In the genomic region with DNA sequence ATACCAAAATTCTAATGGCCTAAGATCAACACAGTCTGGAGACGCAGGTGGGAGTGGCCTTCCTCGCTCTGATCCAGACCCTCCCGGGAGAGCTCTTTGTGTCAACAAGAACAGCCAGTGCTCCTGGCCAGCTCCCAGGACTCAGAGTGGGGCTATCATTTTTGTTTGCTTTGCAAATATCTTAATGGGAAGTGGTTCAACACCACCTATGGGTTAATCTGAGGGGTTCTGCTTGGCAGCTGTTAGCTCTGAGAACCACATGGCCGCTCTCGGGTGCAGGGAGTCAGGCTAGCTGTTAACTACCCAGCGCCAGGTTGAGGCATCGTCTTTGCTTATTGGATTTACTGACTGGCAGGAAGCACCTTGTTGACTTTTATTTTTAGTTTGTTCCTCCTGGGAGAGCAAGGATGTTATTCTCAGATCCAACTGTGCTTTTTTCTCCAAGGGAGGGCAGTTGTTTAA, we compare ENCODE assay signal across 1 cellular context.
A peak's percentile ranks its signal among the peaks of the same experiment; 100 is the strongest.
TF ChIP-seq lines count a peak whose summit lies in the region.

No MANE protein-coding gene starts in this region.

TF ChIP-seq in HepG2, 621 proteins besides CTCF, POLR2A, EP300 and RAD21 (continued from another document):
- TF ChIP-seq NKX3-1 (CRISPR knock-in tag; IDR thresholded peaks at IDR 0.05), result peak; percentile 62; the same call in 1 of the 2 replicates
- TF ChIP-seq FOXK2 (IDR thresholded peaks at IDR 0.05), result no peak
- TF ChIP-seq AHDC1 (CRISPR knock-in tag; IDR thresholded peaks at IDR 0.05; ENCODE audit: borderline replicate concordance), result peak; percentile 74; the same call in 1 of the 2 replicates
- TF ChIP-seq, protein P1, sequence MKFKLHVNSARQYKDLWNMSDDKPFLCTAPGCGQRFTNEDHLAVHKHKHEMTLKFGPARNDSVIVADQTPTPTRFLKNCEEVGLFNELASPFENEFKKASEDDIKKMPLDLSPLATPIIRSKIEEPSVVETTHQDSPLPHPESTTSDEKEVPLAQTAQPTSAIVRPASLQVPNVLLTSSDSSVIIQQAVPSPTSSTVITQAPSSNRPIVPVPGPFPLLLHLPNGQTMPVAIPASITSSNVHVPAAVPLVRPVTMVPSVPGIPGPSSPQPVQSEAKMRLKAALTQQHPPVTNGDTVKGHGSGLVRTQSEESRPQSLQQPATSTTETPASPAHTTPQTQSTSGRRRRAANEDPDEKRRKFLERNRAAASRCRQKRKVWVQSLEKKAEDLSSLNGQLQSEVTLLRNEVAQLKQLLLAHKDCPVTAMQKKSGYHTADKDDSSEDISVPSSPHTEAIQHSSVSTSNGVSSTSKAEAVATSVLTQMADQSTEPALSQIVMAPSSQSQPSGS (CRISPR knock-in tag; IDR thresholded peaks at IDR 0.05), result no peak
- no peak for TF ChIP-seq STAT5B (CRISPR knock-in tag; IDR thresholded peaks at IDR 0.05)
- no peak for TF ChIP-seq ZNF639 (CRISPR knock-in tag; conservative IDR thresholded peaks at IDR 0.05)
- no peak for TF ChIP-seq ZBTB20 (CRISPR knock-in tag; IDR thresholded peaks at IDR 0.05; ENCODE audit: borderline replicate concordance, low read depth)
- TF ChIP-seq, protein P2, sequence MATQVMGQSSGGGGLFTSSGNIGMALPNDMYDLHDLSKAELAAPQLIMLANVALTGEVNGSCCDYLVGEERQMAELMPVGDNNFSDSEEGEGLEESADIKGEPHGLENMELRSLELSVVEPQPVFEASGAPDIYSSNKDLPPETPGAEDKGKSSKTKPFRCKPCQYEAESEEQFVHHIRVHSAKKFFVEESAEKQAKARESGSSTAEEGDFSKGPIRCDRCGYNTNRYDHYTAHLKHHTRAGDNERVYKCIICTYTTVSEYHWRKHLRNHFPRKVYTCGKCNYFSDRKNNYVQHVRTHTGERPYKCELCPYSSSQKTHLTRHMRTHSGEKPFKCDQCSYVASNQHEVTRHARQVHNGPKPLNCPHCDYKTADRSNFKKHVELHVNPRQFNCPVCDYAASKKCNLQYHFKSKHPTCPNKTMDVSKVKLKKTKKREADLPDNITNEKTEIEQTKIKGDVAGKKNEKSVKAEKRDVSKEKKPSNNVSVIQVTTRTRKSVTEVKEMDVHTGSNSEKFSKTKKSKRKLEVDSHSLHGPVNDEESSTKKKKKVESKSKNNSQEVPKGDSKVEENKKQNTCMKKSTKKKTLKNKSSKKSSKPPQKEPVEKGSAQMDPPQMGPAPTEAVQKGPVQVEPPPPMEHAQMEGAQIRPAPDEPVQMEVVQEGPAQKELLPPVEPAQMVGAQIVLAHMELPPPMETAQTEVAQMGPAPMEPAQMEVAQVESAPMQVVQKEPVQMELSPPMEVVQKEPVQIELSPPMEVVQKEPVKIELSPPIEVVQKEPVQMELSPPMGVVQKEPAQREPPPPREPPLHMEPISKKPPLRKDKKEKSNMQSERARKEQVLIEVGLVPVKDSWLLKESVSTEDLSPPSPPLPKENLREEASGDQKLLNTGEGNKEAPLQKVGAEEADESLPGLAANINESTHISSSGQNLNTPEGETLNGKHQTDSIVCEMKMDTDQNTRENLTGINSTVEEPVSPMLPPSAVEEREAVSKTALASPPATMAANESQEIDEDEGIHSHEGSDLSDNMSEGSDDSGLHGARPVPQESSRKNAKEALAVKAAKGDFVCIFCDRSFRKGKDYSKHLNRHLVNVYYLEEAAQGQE (IDR thresholded peaks at IDR 0.05; ENCODE audit: borderline replicate concordance in 1 of 2, low read depth in 1 of 2, low read length in 2 of 2), result peak in 1 of 2 experiments; percentile 13; a peak in 1 of 4 replicates
- TF ChIP-seq FLYWCH1 (CRISPR knock-in tag; IDR thresholded peaks at IDR 0.05), result no peak
- TF ChIP-seq ATM (IDR thresholded peaks at IDR 0.05; ENCODE audit: borderline replicate concordance), result no peak
- TF ChIP-seq, protein P3, sequence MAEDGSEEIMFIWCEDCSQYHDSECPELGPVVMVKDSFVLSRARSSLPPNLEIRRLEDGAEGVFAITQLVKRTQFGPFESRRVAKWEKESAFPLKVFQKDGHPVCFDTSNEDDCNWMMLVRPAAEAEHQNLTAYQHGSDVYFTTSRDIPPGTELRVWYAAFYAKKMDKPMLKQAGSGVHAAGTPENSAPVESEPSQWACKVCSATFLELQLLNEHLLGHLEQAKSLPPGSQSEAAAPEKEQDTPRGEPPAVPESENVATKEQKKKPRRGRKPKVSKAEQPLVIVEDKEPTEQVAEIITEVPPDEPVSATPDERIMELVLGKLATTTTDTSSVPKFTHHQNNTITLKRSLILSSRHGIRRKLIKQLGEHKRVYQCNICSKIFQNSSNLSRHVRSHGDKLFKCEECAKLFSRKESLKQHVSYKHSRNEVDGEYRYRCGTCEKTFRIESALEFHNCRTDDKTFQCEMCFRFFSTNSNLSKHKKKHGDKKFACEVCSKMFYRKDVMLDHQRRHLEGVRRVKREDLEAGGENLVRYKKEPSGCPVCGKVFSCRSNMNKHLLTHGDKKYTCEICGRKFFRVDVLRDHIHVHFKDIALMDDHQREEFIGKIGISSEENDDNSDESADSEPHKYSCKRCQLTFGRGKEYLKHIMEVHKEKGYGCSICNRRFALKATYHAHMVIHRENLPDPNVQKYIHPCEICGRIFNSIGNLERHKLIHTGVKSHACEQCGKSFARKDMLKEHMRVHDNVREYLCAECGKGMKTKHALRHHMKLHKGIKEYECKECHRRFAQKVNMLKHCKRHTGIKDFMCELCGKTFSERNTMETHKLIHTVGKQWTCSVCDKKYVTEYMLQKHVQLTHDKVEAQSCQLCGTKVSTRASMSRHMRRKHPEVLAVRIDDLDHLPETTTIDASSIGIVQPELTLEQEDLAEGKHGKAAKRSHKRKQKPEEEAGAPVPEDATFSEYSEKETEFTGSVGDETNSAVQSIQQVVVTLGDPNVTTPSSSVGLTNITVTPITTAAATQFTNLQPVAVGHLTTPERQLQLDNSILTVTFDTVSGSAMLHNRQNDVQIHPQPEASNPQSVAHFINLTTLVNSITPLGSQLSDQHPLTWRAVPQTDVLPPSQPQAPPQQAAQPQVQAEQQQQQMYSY (CRISPR knock-in tag; IDR thresholded peaks at IDR 0.05), result no peak; the same call in 1 of the 2 replicates
- TF ChIP-seq MAF1 (CRISPR knock-in tag; IDR thresholded peaks at IDR 0.05; ENCODE audit: borderline replicate concordance), result no peak
- no peak for TF ChIP-seq CREB3 (CRISPR knock-in tag; IDR thresholded peaks at IDR 0.05)
- TF ChIP-seq MXD4 (CRISPR knock-in tag; IDR thresholded peaks at IDR 0.05), result peak; percentile 69
- no peak for TF ChIP-seq ZNF337 (CRISPR knock-in tag; IDR thresholded peaks at IDR 0.05; ENCODE audit: borderline replicate concordance, low read depth)
- TF ChIP-seq ATAD3A (CRISPR knock-in tag; IDR thresholded peaks at IDR 0.05), result no peak
- TF ChIP-seq SSRP1 (CRISPR knock-in tag; IDR thresholded peaks at IDR 0.05), result 0 out of 2 replicates have a peak, but pooled peaks have one; percentile 46
- TF ChIP-seq THAP7 (CRISPR knock-in tag; IDR thresholded peaks at IDR 0.05), result no peak
- TF ChIP-seq ZSCAN9 (CRISPR knock-in tag; IDR thresholded peaks at IDR 0.05; ENCODE audit: borderline replicate concordance), result peak; percentile 84; the same call in 1 of the 2 replicates
